ENCODE assay signal across 1 cellular context in genomic region chrX:153885968-153886903, GRCh38.
TF ChIP-seq lines count a peak whose summit lies in the region.

TSS of gene L1CAM (minus strand) at chrX:153886173. CDS start at chrX:153875836, 10,337 bp downstream.

TF ChIP-seq in IMR-90, 13 proteins besides CTCF, POLR2A, EP300 and RAD21 (continued from another document):
- TF ChIP-seq ELK1 (IDR thresholded peaks at IDR 0.05; ENCODE audit: borderline replicate concordance, low read depth, low read length): no peak
- no peak for TF ChIP-seq RCOR1 (IDR thresholded peaks at IDR 0.05; ENCODE audit: insufficient replicate concordance, low read length)
- no peak for TF ChIP-seq MXI1 (IDR thresholded peaks at IDR 0.05; ENCODE audit: borderline replicate concordance, low read depth, low read length)
- TF ChIP-seq USF2 (IDR thresholded peaks at IDR 0.05; ENCODE audit: low read depth, low read length): no peak
- no peak for TF ChIP-seq FOS (IDR thresholded peaks at IDR 0.05; ENCODE audit: low read depth, low read length)
- TF ChIP-seq MAFK (IDR thresholded peaks at IDR 0.05; ENCODE audit: low read depth, low read length): no peak
- TF ChIP-seq MAZ (IDR thresholded peaks at IDR 0.05; ENCODE audit: borderline replicate concordance, low read depth, low read length): no peak
- TF ChIP-seq RFX5 (IDR thresholded peaks at IDR 0.05; ENCODE audit: low read depth, low read length): no peak
- no peak for TF ChIP-seq SMC3 (IDR thresholded peaks at IDR 0.05; ENCODE audit: low read depth, low read length)
- TF ChIP-seq NFE2L2 (IDR thresholded peaks at IDR 0.05; ENCODE audit: low read depth, low read length): no peak
TF ChIP-seq in IMR-90: peak in this region for 0.
